ENCODE assay signal across 15 cellular contexts in the genomic region with DNA sequence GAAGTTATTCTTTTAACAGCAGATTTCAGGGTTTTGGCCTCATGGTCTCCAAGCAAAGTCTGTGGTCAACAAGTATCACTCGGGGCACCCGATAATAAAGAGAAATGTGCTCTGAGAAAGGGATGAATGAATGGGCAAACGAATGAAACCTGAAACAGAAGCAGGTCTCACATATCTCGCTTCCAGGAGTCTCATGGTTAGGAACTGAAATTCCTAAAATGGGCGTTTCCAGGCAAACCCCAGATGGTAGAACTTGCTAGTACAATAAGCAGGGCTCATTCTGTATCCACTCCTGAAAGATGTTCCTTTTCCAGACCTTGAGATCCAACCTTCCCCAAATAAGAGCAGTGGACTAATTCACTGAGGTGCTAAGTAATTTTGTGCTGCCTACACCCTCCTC.
DNase-seq lines count a peak whose midpoint lies in the region; ATAC-seq and TF ChIP-seq lines count a peak whose summit lies in the region.
"Had no signal": no experiment of that assay in that cellular context is flagged by ENCODE, and none has a peak within 500 bp of the region (broad histone marks: within the 10 kb centered on the region; RNA-seq: fewer than 3 reads in every experiment).

No MANE protein-coding gene starts in this region.

- peak overlapping the region; percentile 42; the same call in 1 of the 2 replicates for H3K4me2 ChIP-seq in SK-N-SH

- ATAC-seq in HG03432 (IDR thresholded peaks at IDR 0.05; ENCODE audit: unreplicated experiment) (no peak), left lung (no peak)
- ATAC-seq: activated CD8-positive, alpha-beta memory T cell treated with anti-CD3 and anti-CD28 coated beads, Interleukin-2, amount 10 ng/mL, durations not matched to agents 7 days and 5 days; heart left ventricle; WTC11 had no signal

- H3K9me3 ChIP-seq in SK-N-SH (no peaks in the 10 kb centered on the region), left lung (no peaks in the 10 kb centered on the region)
- H3K9me3 ChIP-seq: heart left ventricle, uterus had no signal

- peak overlapping the region; percentile 55 for H3K27ac Mint-ChIP-seq in type B pancreatic cell
- H3K27ac Mint-ChIP-seq: activated CD8-positive, alpha-beta memory T cell treated with anti-CD3 and anti-CD28 coated beads, Interleukin-2, amount 10 ng/mL, durations not matched to agents 7 days and 5 days; activated naive CD4-positive, alpha-beta T cell treated with anti-CD3 and anti-CD28 coated beads, Interleukin-2, amount 10 ng/mL, durations not matched to agents 7 days and 5 days; CD8-positive, alpha-beta memory T cell; WTC11 had no signal

- H4K20me1 ChIP-seq in SK-N-SH (ENCODE audit: insufficient read depth), result no peaks in the 10 kb centered on the region

- peaks cover 22% of the 10 kb centered on the region for H3F3A ChIP-seq in SK-N-SH (replicated peaks; ENCODE audit: insufficient read depth)

- POLR2A ChIA-PET in SK-N-SH (lab: Yijun Ruan, JAX), result no interaction called here

- TF ChIP-seq EP300 in SK-N-SH (IDR thresholded peaks at IDR 0.05; ENCODE audit: borderline replicate concordance in 1 of 2, low read depth in 1 of 2, low read length in 1 of 2), result no peak

- H3K36me3 Mint-ChIP-seq in type B pancreatic cell, result no peaks in the 10 kb centered on the region
- H3K36me3 Mint-ChIP-seq: activated CD8-positive, alpha-beta memory T cell treated with anti-CD3 and anti-CD28 coated beads, Interleukin-2, amount 10 ng/mL, durations not matched to agents 7 days and 5 days; activated naive CD4-positive, alpha-beta T cell treated with anti-CD3 and anti-CD28 coated beads, Interleukin-2, amount 10 ng/mL, durations not matched to agents 7 days and 5 days; CD8-positive, alpha-beta memory T cell; WTC11 had no signal

- no peaks in the 10 kb centered on the region; the same call in 1 of the 2 replicates for H3K79me2 ChIP-seq in SK-N-SH (ENCODE audit: insufficient read depth)

- no peak for TF ChIP-seq RAD21 in SK-N-SH (IDR thresholded peaks at IDR 0.05; ENCODE audit: low read length)

- intact Hi-C loops in left lung (cut with DNase I), result no loop called here

- no peaks in the 10 kb centered on the region for H3K36me3 ChIP-seq in SK-N-SH (replicated peaks in 1 of 2; ENCODE audit: control insufficient read depth in 1 of 2, insufficient read depth in 2 of 2, low read length in 1 of 2)
- no peaks in the 10 kb centered on the region for H3K36me3 ChIP-seq in left lung
- H3K36me3 ChIP-seq: heart left ventricle, uterus had no signal

- in situ Hi-C loops in GM13977 (cut with MboI; ENCODE audit: low pct_unique_long_range_greater_than_20kb, low sequenced_read_pairs, unreplicated experiment), result no loop called here

- H3K27ac ChIP-seq in SK-N-SH (ENCODE audit: low read depth in 2 of 2, low read length in 1 of 2) (peak overlapping the region in 1 of 2 experiments; percentile 85; a peak in 3 of 4 replicates), left lung (no peak overlapping the region)

- no peak for TF ChIP-seq CTCF in HFF-Myc (IDR thresholded peaks at IDR 0.05; ENCODE audit: low read depth, low read length, missing control alignments)
- no peak for TF ChIP-seq CTCF in SK-N-SH (IDR thresholded peaks at IDR 0.05)
- no peak for TF ChIP-seq CTCF in type B pancreatic cell (conservative IDR thresholded peaks at IDR 0.05)
- no peak for TF ChIP-seq CTCF in left lung (IDR thresholded peaks at IDR 0.05)
- no peak for TF ChIP-seq CTCF in GM13977 (IDR thresholded peaks at IDR 0.05; ENCODE audit: extremely low read depth, insufficient read depth, missing control alignments)

- 85% methylated on average over 5 of the region's 5 CpGs for WGBS in SK-N-SH (ENCODE audit: low lambda C conversion rate)

- peaks cover 35% of the 10 kb centered on the region for H3K4me1 Mint-ChIP-seq in type B pancreatic cell (ENCODE audit: unreplicated experiment)
- H3K4me1 Mint-ChIP-seq: activated CD8-positive, alpha-beta memory T cell treated with anti-CD3 and anti-CD28 coated beads, Interleukin-2, amount 10 ng/mL, durations not matched to agents 7 days and 5 days; CD8-positive, alpha-beta memory T cell had no signal

- H3K4me1 ChIP-seq in SK-N-SH (ENCODE audit: control insufficient read depth in 1 of 2, insufficient read depth in 2 of 2, low read depth in 1 of 2, low read length in 1 of 2) (peaks cover 7 to 19% of the 10 kb centered on the region in 2 experiments), left lung (peaks cover 0 to 8% of the 10 kb centered on the region in 2 donors)

- no peaks in the 10 kb centered on the region for H3K27me3 Mint-ChIP-seq in type B pancreatic cell

- H3K9me2 ChIP-seq in SK-N-SH, result no peaks in the 10 kb centered on the region

- H3K27me3 ChIP-seq in SK-N-SH (ENCODE audit: insufficient read depth) (no peaks in the 10 kb centered on the region), left lung (no peaks in the 10 kb centered on the region)
- H3K27me3 ChIP-seq: heart left ventricle, uterus had no signal

- no peak overlapping the region for H3K4me3 Mint-ChIP-seq in type B pancreatic cell
- H3K4me3 Mint-ChIP-seq: activated CD8-positive, alpha-beta memory T cell treated with anti-CD3 and anti-CD28 coated beads, Interleukin-2, amount 10 ng/mL, durations not matched to agents 7 days and 5 days; activated naive CD4-positive, alpha-beta T cell treated with anti-CD3 and anti-CD28 coated beads, Interleukin-2, amount 10 ng/mL, durations not matched to agents 7 days and 5 days; CD8-positive, alpha-beta memory T cell; WTC11 had no signal

- CTCF ChIA-PET in SK-N-SH (lab: Yijun Ruan, JAX), result interaction anchor here (0.6 to 2.4 kb wide), 3 partner anchors 9 to 389 kb away, joined by 3 to 9 read pairs (median 3); no protein-coding TSS in a partner anchor

- H3K9me3 Mint-ChIP-seq in type B pancreatic cell, result no peaks in the 10 kb centered on the region
- H3K9me3 Mint-ChIP-seq: activated naive CD4-positive, alpha-beta T cell treated with anti-CD3 and anti-CD28 coated beads, Interleukin-2, amount 10 ng/mL, durations not matched to agents 7 days and 5 days; CD8-positive, alpha-beta memory T cell; WTC11 had no signal

- no peak overlapping the region for H3K4me3 ChIP-seq in HFF-Myc (replicated peaks; ENCODE audit: low read depth, low read length)
- H3K4me3 ChIP-seq in SK-N-SH (ENCODE audit: low read depth in 2 of 2, low read length in 1 of 2), result no peak overlapping the region
- H3K4me3 ChIP-seq in left lung, result no peak overlapping the region
- H3K4me3 ChIP-seq: heart left ventricle, uterus had no signal

- DNase-seq in HFF-Myc (ENCODE audit: extremely low read depth, low read depth), result peak; percentile 66
- no peak for DNase-seq in SK-N-SH
- DNase-seq in fibroblast of peridontal ligament (ENCODE audit: extremely low read depth), result peak; percentile 44
- DNase-seq in type B pancreatic cell (ENCODE audit: extremely low spot score, unreplicated experiment), result no peak
- DNase-seq in left lung, result no peak
- DNase-seq in GM13977 (ENCODE audit: low spot score), result no peak
- DNase-seq: activated CD8-positive, alpha-beta memory T cell treated with anti-CD3 and anti-CD28 coated beads, Interleukin-2, amount 10 ng/mL, durations not matched to agents 7 days and 5 days; activated naive CD4-positive, alpha-beta T cell treated with anti-CD3 and anti-CD28 coated beads, Interleukin-2, amount 10 ng/mL, durations not matched to agents 7 days and 5 days; CD8-positive, alpha-beta memory T cell; heart left ventricle; retina; stimulated activated CD4-positive, alpha-beta T cell treated with anti-CD3 and anti-CD28 coated beads, Interleukin-4, amount 100 ng/mL, for 1 hour; uterus had no signal

- H2AFZ ChIP-seq in SK-N-SH (ENCODE audit: low read depth), result peak overlapping the region; percentile 75; the same call in 1 of the 2 replicates

- no peak overlapping the region; the same call in 1 of the 2 replicates for H3K9ac ChIP-seq in SK-N-SH

TF ChIP-seq in SK-N-SH, 30 proteins besides CTCF, POLR2A, EP300 and RAD21 (continues in another document):
- TF ChIP-seq GATA2 (CRISPR knock-in tag; IDR thresholded peaks at IDR 0.05) (no peak), IRF3 (IDR thresholded peaks at IDR 0.05; ENCODE audit: low read depth, low read length) (no peak), ZBTB33 (IDR thresholded peaks at IDR 0.05; ENCODE audit: borderline replicate concordance, low read depth) (no peak), EZH2phosphoT487 (IDR thresholded peaks at IDR 0.05; ENCODE audit: borderline replicate concordance, low read depth) (no peak), MXI1 (IDR thresholded peaks at IDR 0.05; ENCODE audit: low read depth, low read length) (no peak), SIN3A (IDR thresholded peaks at IDR 0.05; ENCODE audit: borderline replicate concordance, low read depth, low read length) (no peak), ELF1 (IDR thresholded peaks at IDR 0.05) (no peak), CHD2 (IDR thresholded peaks at IDR 0.05; ENCODE audit: low read length, partially characterized antibody) (no peak)

Comparison
In these comparisons a context has a peak if more than half of its experiments do, and no peak if none do; other contexts are left out.
1. DNase-seq: peak in HFF-Myc (single experiment) and fibroblast of peridontal ligament (single experiment); none in SK-N-SH (single experiment), type B pancreatic cell (single experiment), left lung (0 of 2) and GM13977 (single experiment).